16 cellular contexts compared by ENCODE assay signal in the genomic region with DNA sequence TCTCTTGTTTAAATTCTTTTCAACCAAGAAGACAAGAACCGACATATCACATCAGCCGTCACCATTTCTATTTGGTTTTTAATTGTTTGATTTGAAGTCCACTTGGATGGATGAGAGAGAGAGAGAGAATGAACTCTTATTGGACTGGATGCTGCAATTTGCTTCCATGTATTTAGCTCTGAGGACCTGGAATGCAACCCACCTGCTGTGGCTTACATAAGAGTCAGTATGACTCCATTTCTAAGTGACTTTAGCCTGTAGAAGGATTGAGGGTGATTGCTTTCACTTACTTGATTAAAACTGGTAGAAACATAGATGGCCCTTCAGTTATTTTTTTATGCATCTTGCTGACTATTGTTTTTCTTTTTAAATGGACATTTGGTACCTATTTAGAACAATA.
DNase-seq lines count a peak whose midpoint lies in the region; ATAC-seq and TF ChIP-seq lines count a peak whose summit lies in the region.
"Had no signal": no experiment of that assay in that cellular context is flagged by ENCODE, and none has a peak within 500 bp of the region (broad histone marks: within the 10 kb centered on the region; RNA-seq: fewer than 3 reads in every experiment).

No MANE protein-coding gene starts in this region.

- H3K27me3 ChIP-seq in Caco-2 (replicated peaks; ENCODE audit: control insufficient read depth, insufficient read depth, low read length) (no peaks in the 10 kb centered on the region), GM23338 (ENCODE audit: insufficient read depth) (no peaks in the 10 kb centered on the region), neural cell (ENCODE audit: insufficient read depth, low read depth, low read length) (no peaks in the 10 kb centered on the region), right lobe of liver (no peaks in the 10 kb centered on the region), colonic mucosa (no peaks in the 10 kb centered on the region)
- H3K27me3 ChIP-seq: BLaER1 treated with 17β-estradiol and CSF1 and Interleukin-3, amounts not matched to agents 10 nM and 100 nM had no signal

- peaks cover 6% of the 10 kb centered on the region for H3K36me3 Mint-ChIP-seq in Caco-2 (ENCODE audit: insufficient read depth, unreplicated experiment)
- H3K36me3 Mint-ChIP-seq in GM23338 (ENCODE audit: low read depth) = peaks cover 4% of the 10 kb centered on the region; the same call in 1 of the 3 replicates
- H3K36me3 Mint-ChIP-seq: CD8-positive, alpha-beta T cell had no signal

- no peak for TF ChIP-seq CTCF in Caco-2 (IDR thresholded peaks at IDR 0.05; ENCODE audit: insufficient read depth in 1 of 2, low read depth in 1 of 2, low read length in 1 of 2, severe bottlenecking in 1 of 2, unreplicated experiment in 1 of 2)
- no peak for TF ChIP-seq CTCF in GM23338 (conservative IDR thresholded peaks at IDR 0.05; ENCODE audit: low read depth in 2 of 2)
- no peak for TF ChIP-seq CTCF in neural cell (IDR thresholded peaks at IDR 0.05; ENCODE audit: poor library complexity, severe bottlenecking)
- no peak for TF ChIP-seq CTCF in right lobe of liver (IDR thresholded peaks at IDR 0.05)
- no peak for TF ChIP-seq CTCF in colonic mucosa (IDR thresholded peaks at IDR 0.05)

- H3K27ac Mint-ChIP-seq in Caco-2 (ENCODE audit: unreplicated experiment) (peak overlapping the region; percentile 42), GM23338 (no peak overlapping the region)
- H3K27ac Mint-ChIP-seq: B cell; CD8-positive, alpha-beta T cell; HFFc6 had no signal

- H3F3A ChIP-seq in GM23338 (replicated peaks; ENCODE audit: low read depth) (no peaks in the 10 kb centered on the region), neural cell (ENCODE audit: insufficient read depth, low read length, poor library complexity, severe bottlenecking) (no peaks in the 10 kb centered on the region)

- H3K9me3 ChIP-seq in Caco-2 = no peaks in the 10 kb centered on the region
- no peaks in the 10 kb centered on the region for H3K9me3 ChIP-seq in neural cell (ENCODE audit: low read length)
- H3K9me3 ChIP-seq in right lobe of liver = no peaks in the 10 kb centered on the region
- H3K9me3 ChIP-seq in colonic mucosa = no peaks in the 10 kb centered on the region
- H3K9me3 ChIP-seq: BLaER1 treated with 17β-estradiol and CSF1 and Interleukin-3, amounts not matched to agents 10 nM and 100 nM had no signal

- no peaks in the 10 kb centered on the region for H3K9me3 Mint-ChIP-seq in Caco-2 (ENCODE audit: unreplicated experiment)
- peaks cover 72% of the 10 kb centered on the region for H3K9me3 Mint-ChIP-seq in GM23338

- H3K4me1 ChIP-seq in Caco-2 = peaks cover 44% of the 10 kb centered on the region
- no peaks in the 10 kb centered on the region for H3K4me1 ChIP-seq in GM23338 (ENCODE audit: insufficient read depth)
- no peaks in the 10 kb centered on the region for H3K4me1 ChIP-seq in right lobe of liver
- H3K4me1 ChIP-seq in colonic mucosa = no peaks in the 10 kb centered on the region

- H3K4me3 Mint-ChIP-seq in Caco-2 (ENCODE audit: unreplicated experiment) (no peak overlapping the region), GM23338 (no peak overlapping the region)
- H3K4me3 Mint-ChIP-seq: B cell; CD8-positive, alpha-beta T cell; HFFc6 had no signal

- no peak overlapping the region for H3K4me2 ChIP-seq in GM23338
- H3K4me2 ChIP-seq in neural cell (ENCODE audit: low read length) = no peak overlapping the region
- H3K4me2 ChIP-seq: BLaER1 treated with 17β-estradiol and CSF1 and Interleukin-3, amounts not matched to agents 10 nM and 100 nM; KMS-11 had no signal

- intact Hi-C loops in Caco-2 (cut with micrococcal nuclease; ENCODE audit: unreplicated experiment) = loop anchor here (1.0 to 10.0 kb wide), 2 partner anchors 31 to 52 kb away; no protein-coding TSS in a partner anchor
- intact Hi-C loops in right lobe of liver (cut with DNase I) = no loop called here
- intact Hi-C loops in colonic mucosa (cut with DNase I) = no loop called here

- BruUV-seq in Caco-2 (replicated peaks; lab: Mats Ljungman, UMichigan) = no TSS peak

- H3K9ac ChIP-seq in neural cell (ENCODE audit: low read length) (no peak overlapping the region), colonic mucosa (ENCODE audit: low read depth in 2 of 2, low read length in 2 of 2) (no peak overlapping the region)
- H3K9ac ChIP-seq: BLaER1 treated with 17β-estradiol and CSF1 and Interleukin-3, amounts not matched to agents 10 nM and 100 nM; KMS-11 had no signal

- H3K36me3 ChIP-seq in Caco-2 (ENCODE audit: control insufficient read depth, insufficient read depth, low read length) = no peaks in the 10 kb centered on the region
- no peaks in the 10 kb centered on the region for H3K36me3 ChIP-seq in GM23338 (ENCODE audit: insufficient read depth)
- H3K36me3 ChIP-seq in neural cell (ENCODE audit: insufficient read depth, low read length) = no peaks in the 10 kb centered on the region
- no peaks in the 10 kb centered on the region for H3K36me3 ChIP-seq in right lobe of liver
- H3K36me3 ChIP-seq in colonic mucosa = no peaks in the 10 kb centered on the region
- H3K36me3 ChIP-seq: BLaER1 treated with 17β-estradiol and CSF1 and Interleukin-3, amounts not matched to agents 10 nM and 100 nM had no signal

- H3K4me1 Mint-ChIP-seq in Caco-2 (ENCODE audit: low read depth, unreplicated experiment) (peaks cover 26% of the 10 kb centered on the region), GM23338 (no peaks in the 10 kb centered on the region)
- H3K4me1 Mint-ChIP-seq: B cell had no signal

- H3K4me3 ChIP-seq in Caco-2 (ENCODE audit: low read depth, low read length) (no peak overlapping the region), GM23338 (no peak overlapping the region), neural cell (ENCODE audit: low read length) (no peak overlapping the region), right lobe of liver (no peak overlapping the region), colonic mucosa (no peak overlapping the region)
- H3K4me3 ChIP-seq: BLaER1 treated with 17β-estradiol and CSF1 and Interleukin-3, amounts not matched to agents 10 nM and 100 nM had no signal

- no peak for TF ChIP-seq POLR2A in right lobe of liver (IDR thresholded peaks at IDR 0.05)

- CTCF ChIA-PET in Caco-2 (lab: Charles Lee) = no interaction called here

- WGBS in right lobe of liver (ENCODE audit: insufficient coverage, low coverage, low lambda C conversion rate, missing lambda C conversion rate) = 92% methylated on average over 2 of the region's 2 CpGs

- H2AFZ ChIP-seq in GM23338 (no peak overlapping the region), neural cell (ENCODE audit: low read depth, low read length) (no peak overlapping the region)

- H3K27me3 Mint-ChIP-seq in Caco-2 (ENCODE audit: insufficient read depth, unreplicated experiment) (no peaks in the 10 kb centered on the region), GM23338 (ENCODE audit: insufficient read depth, low read depth, poor library complexity) (peaks cover 6% of the 10 kb centered on the region)
- H3K27me3 Mint-ChIP-seq: B cell had no signal

- no peak overlapping the region for H3K27ac ChIP-seq in GM23338 (ENCODE audit: low read depth)
- H3K27ac ChIP-seq in neural cell (ENCODE audit: low read length) = no peak overlapping the region
- H3K27ac ChIP-seq in right lobe of liver = no peak overlapping the region
- H3K27ac ChIP-seq in colonic mucosa = no peak overlapping the region
- H3K27ac ChIP-seq: BLaER1 treated with 17β-estradiol and CSF1 and Interleukin-3, amounts not matched to agents 10 nM and 100 nM; HL-60; KMS-11 had no signal

- H3K79me2 ChIP-seq in GM23338 (replicated peaks; ENCODE audit: insufficient read depth) (no peaks in the 10 kb centered on the region), neural cell (replicated peaks; ENCODE audit: insufficient read depth, low read length) (no peaks in the 10 kb centered on the region)

- POLR2A ChIA-PET in Caco-2 (lab: Charles Lee) = no interaction called here

- no peaks in the 10 kb centered on the region; the same call in 1 of the 2 replicates for H3K9me2 ChIP-seq in GM23338 (ENCODE audit: insufficient read depth)
- no peaks in the 10 kb centered on the region for H3K9me2 ChIP-seq in neural cell (ENCODE audit: insufficient read depth, low read length)

- ATAC-seq in GM23338 = no peak
- ATAC-seq in right lobe of liver = no peak
- ATAC-seq: CD8-positive, alpha-beta T cell; HCT116 had no signal

- TF ChIP-seq RAD21 in neural cell (conservative IDR thresholded peaks at IDR 0.05) = no peak

- DNase-seq in Caco-2 (no peak), GM23338 (ENCODE audit: low spot score) (peak; percentile 11), cerebellar cortex (ENCODE audit: low spot score) (peak; percentile 28), right lobe of liver (no peak), DMS 273 treated with DMSO at 0.1 percent for 48 hours (lab: John Stamatoyannopoulos, UW) (no peak), colonic mucosa (no peak)
- DNase-seq: 8988T; CD8-positive, alpha-beta T cell; GDM1; HFFc6 had no signal

- no peak for TF ChIP-seq EP300 in neural cell (conservative IDR thresholded peaks at IDR 0.05; ENCODE audit: poor library complexity, severe bottlenecking)

- no peaks in the 10 kb centered on the region for H4K20me1 ChIP-seq in GM23338 (replicated peaks; ENCODE audit: insufficient read depth)
- H4K20me1 ChIP-seq in neural cell (ENCODE audit: insufficient read depth) = no peaks in the 10 kb centered on the region
- H4K20me1 ChIP-seq: BLaER1 treated with 17β-estradiol and CSF1 and Interleukin-3, amounts not matched to agents 10 nM and 100 nM had no signal

TF ChIP-seq in GM23338, 12 proteins besides CTCF, POLR2A, EP300 and RAD21 (continues in another document):
- no peak for TF ChIP-seq ETS1 (IDR thresholded peaks at IDR 0.05)
- no peak for TF ChIP-seq ZNF331 (CRISPR knock-in tag; IDR thresholded peaks at IDR 0.05; ENCODE audit: low read depth)

TF ChIP-seq in neural cell, 6 proteins besides CTCF, POLR2A, EP300 and RAD21:
- TF ChIP-seq MXI1 (conservative IDR thresholded peaks at IDR 0.05; ENCODE audit: poor library complexity, severe bottlenecking) (no peak), POLR2AphosphoS5 (IDR thresholded peaks at IDR 0.05) (peak; percentile 58)

Comparison
In these comparisons a context has a peak if more than half of its experiments do, and no peak if none do; other contexts are left out.
1. DNase-seq: peak in GM23338 (single experiment) and cerebellar cortex (single experiment); none in Caco-2 (0 of 2), right lobe of liver (0 of 3), DMS 273 treated with DMSO at 0.1 percent for 48 hours (single experiment) and colonic mucosa (single experiment).